10 cellular contexts compared by ENCODE assay signal in the genomic region with DNA sequence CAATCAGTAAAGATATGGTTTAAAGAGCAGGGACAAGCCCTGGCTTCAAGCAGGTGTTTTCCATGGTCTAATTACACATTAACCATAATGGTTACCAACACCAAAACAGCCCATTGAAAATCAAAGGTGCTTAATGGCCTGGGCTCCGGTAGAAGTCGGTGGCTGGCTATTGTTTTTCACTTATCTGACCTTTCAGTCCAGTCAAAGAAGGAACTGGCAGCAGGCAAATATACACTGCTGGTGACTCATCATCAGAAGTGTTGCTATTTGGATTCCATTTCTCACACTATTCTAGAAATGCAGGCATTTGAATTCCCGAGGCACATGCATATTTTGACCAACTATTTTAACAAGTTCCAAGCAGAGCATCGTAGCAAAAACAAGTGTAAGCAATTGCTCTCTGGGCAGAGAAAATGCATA. TPM values are rescaled to one million over a fixed set of nuclear protein-coding genes. Genes with fewer than 3 reads are reported as not detected.
DNase-seq lines count a peak whose midpoint lies in the region; ATAC-seq and TF ChIP-seq lines count a peak whose summit lies in the region.
"Had no signal": no experiment of that assay in that cellular context is flagged by ENCODE, and none has a peak within 500 bp of the region (broad histone marks: within the 10 kb centered on the region; RNA-seq: fewer than 3 reads in every experiment).

No MANE protein-coding gene starts in this region.

- POLR2A ChIA-PET in Panc1 (lab: Charles Lee): no interaction called here

- H3K36me3 Mint-ChIP-seq in HFFc6 (ENCODE audit: low read depth): no peaks in the 10 kb centered on the region
- H3K36me3 Mint-ChIP-seq: CD4-positive, CD25-positive, alpha-beta regulatory T cell had no signal

- no TSS peak for BruUV-seq in Panc1 (replicated peaks; lab: Mats Ljungman, UMichigan)

- peaks cover 10% of the 10 kb centered on the region; the same call in 1 of the 2 replicates for H3K4me1 Mint-ChIP-seq in HFFc6 (ENCODE audit: low read depth)
- H3K4me1 Mint-ChIP-seq: CD4-positive, CD25-positive, alpha-beta regulatory T cell had no signal

- CTCF ChIA-PET in Panc1 (lab: Charles Lee): no interaction called here

- ATAC-seq in Panc1: peak; percentile 53; the same call in 1 of the 2 replicates

- intact Hi-C loops in Panc1 (cut with micrococcal nuclease; ENCODE audit: unreplicated experiment): no loop called here

- H3K9me3 ChIP-seq in Panc1 (ENCODE audit: control insufficient read depth, insufficient read depth, low read depth, low read length): no peaks in the 10 kb centered on the region

- in situ Hi-C loops in Caki2 (cut with HindIII; ENCODE audit: low pct_unique_long_range_greater_than_20kb, low sequenced_read_pairs) (no loop called here), Panc1 (cut with HindIII; ENCODE audit: low pct_unique_long_range_greater_than_20kb, low sequenced_read_pairs) (no loop called here)

- no peaks in the 10 kb centered on the region for H3K9me3 Mint-ChIP-seq in HFFc6

- no peak overlapping the region for H3K4me3 Mint-ChIP-seq in HFFc6
- H3K4me3 Mint-ChIP-seq: CD4-positive, CD25-positive, alpha-beta regulatory T cell had no signal

- no peaks in the 10 kb centered on the region for H3K36me3 ChIP-seq in Panc1 (ENCODE audit: control insufficient read depth, insufficient read depth, low read length)

- no peak overlapping the region for H3K27ac ChIP-seq in Panc1 (ENCODE audit: low read length)

- H3K4me3 ChIP-seq in Panc1 (ENCODE audit: low read depth in 2 of 2, low read length in 2 of 2): no peak overlapping the region

- H3K4me1 ChIP-seq in Panc1 (ENCODE audit: control insufficient read depth, insufficient read depth, low read length): no peaks in the 10 kb centered on the region

- TF ChIP-seq CTCF in HFFc6 (IDR thresholded peaks at IDR 0.05): no peak
- no peak for TF ChIP-seq CTCF in Panc1 (IDR thresholded peaks at IDR 0.05)

- no peak overlapping the region for H3K27ac Mint-ChIP-seq in HFFc6
- H3K27ac Mint-ChIP-seq: CD4-positive, CD25-positive, alpha-beta regulatory T cell had no signal

- H3K27me3 ChIP-seq in Panc1 (ENCODE audit: control insufficient read depth, insufficient read depth, low read length): no peaks in the 10 kb centered on the region

- H3K27me3 Mint-ChIP-seq in HFFc6 (ENCODE audit: insufficient read depth): peaks cover 23% of the 10 kb centered on the region

- DNase-seq in Caki2 (ENCODE audit: low read depth): peak; percentile 96
- peak; percentile 36 for DNase-seq in HFFc6
- no peak for DNase-seq in Panc1 (ENCODE audit: low read depth, low spot score)
- peak; percentile 38 for DNase-seq in kidney glomerular epithelial cell (lab: John Stamatoyannopoulos, UW)
- DNase-seq in activated CD4-positive, alpha-beta T cell treated with anti-CD3 and anti-CD28 coated beads, Interleukin-2, amount 50 U/mL, for 4 hours: no peak
- DNase-seq in epidermal melanocyte (ENCODE audit: insufficient read length, low spot score): no peak
- DNase-seq in NK-92 treated with Interleukin-12 subunit alpha and Interleukin-12 subunit beta, amount 100 ng/mL, for 24 hours (lab: John Stamatoyannopoulos, UW): no peak
- no peak for DNase-seq in HPDE6-E6E7 (ENCODE audit: extremely low spot score)
- DNase-seq: CD4-positive, CD25-positive, alpha-beta regulatory T cell had no signal

RNA-seq across cellular contexts. Expression of a gene that starts 26.3 kb away (rescaled TPM):
- total RNA-seq in Caki2 (2014; rRNA removed; shearing (Covaris generic); ENCODE audit: low replicate concordance): not detected in 2 replicates
- total RNA-seq in HFFc6 (2021; fragmentation: NEBNext Ultra II Directional; extraction: Animal tissue kit (Norgen Biotek cat#: 25700)): not detected
- total RNA-seq in Panc1 (2021; ENCODE audit: unreplicated experiment): not detected
- polyA plus RNA-seq in Panc1 (2012; ENCODE audit: insufficient read length): not detected
- total RNA-seq: CD4-positive, CD25-positive, alpha-beta regulatory T cell; myocyte had no signal
- polyA plus RNA-seq: CD4-positive, CD25-positive, alpha-beta regulatory T cell had no signal

Comparison
In these comparisons a context has a peak if more than half of its experiments do, and no peak if none do; other contexts are left out.
1. DNase-seq: peak in Caki2 (single experiment), HFFc6 (single experiment) and kidney glomerular epithelial cell (single experiment); none in Panc1 (single experiment), activated CD4-positive, alpha-beta T cell treated with anti-CD3 and anti-CD28 coated beads, Interleukin-2, amount 50 U/mL, for 4 hours (0 of 2), epidermal melanocyte (single experiment), NK-92 treated with Interleukin-12 subunit alpha and Interleukin-12 subunit beta, amount 100 ng/mL, for 24 hours (single experiment) and HPDE6-E6E7 (single experiment).